Comparison of ENCODE assay signal across 18 cellular contexts in the genomic region with DNA sequence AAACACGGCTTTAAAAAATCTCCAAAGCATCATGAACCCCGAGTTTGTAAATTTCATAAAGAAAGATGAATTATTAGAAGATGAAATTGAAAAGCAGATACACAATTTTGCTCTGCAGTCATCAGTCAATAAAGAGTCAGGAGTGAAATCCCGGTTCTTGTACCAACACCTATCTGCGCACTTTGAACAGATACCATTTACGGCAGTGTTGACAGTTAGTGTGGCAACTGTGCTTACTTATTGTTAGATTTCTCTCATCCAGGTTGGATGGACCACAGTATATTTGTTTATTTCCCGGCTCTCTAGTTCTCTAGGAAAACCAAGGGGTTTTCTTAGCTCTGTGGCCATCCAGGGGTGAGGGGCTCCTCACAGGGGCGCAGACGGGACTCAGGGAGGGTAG.
DNase-seq lines count a peak whose midpoint lies in the region; ATAC-seq lines count a peak whose summit lies in the region.
"Had no signal": no experiment of that assay in that cellular context is flagged by ENCODE, and none has a peak within 500 bp of the region (broad histone marks: within the 10 kb centered on the region; RNA-seq: fewer than 3 reads in every experiment).

No MANE protein-coding gene starts in this region.

- 92% methylated on average over 8 of the region's 8 CpGs for WGBS in mesenchymal stem cell

- no peak overlapping the region for H2BK12ac ChIP-seq in mesenchymal stem cell (ENCODE audit: low read length in 2 of 2)

- H3K23ac ChIP-seq in mesenchymal stem cell (ENCODE audit: low read length in 2 of 2) = no peak overlapping the region

- no peak overlapping the region for H2AFZ ChIP-seq in mesenchymal stem cell (ENCODE audit: low read depth, low read length)

- H3K18ac ChIP-seq in mesenchymal stem cell (ENCODE audit: low read depth in 1 of 2, low read length in 2 of 2) = no peak overlapping the region

- peak overlapping the region; percentile 78 for H2AK5ac ChIP-seq in mesenchymal stem cell (ENCODE audit: low read length, severe bottlenecking)

- H3K9me3 ChIP-seq in mesenchymal stem cell (ENCODE audit: control insufficient read depth, low read length) = no peaks in the 10 kb centered on the region
- H3K9me3 ChIP-seq: HAP-1 had no signal

- peaks cover 0 to 2% of the 10 kb centered on the region in 2 experiments for H3K36me3 ChIP-seq in mesenchymal stem cell (ENCODE audit: control insufficient read depth in 1 of 2, insufficient read depth in 2 of 2, low read depth in 1 of 2, low read length in 2 of 2)
- H3K36me3 ChIP-seq: HAP-1 had no signal

- H3K9ac ChIP-seq in mesenchymal stem cell (ENCODE audit: low read length) = no peak overlapping the region

- H3K27me3 ChIP-seq in layer of hippocampus (ENCODE audit: control insufficient read depth, insufficient read depth, low read length) (no peaks in the 10 kb centered on the region), mesenchymal stem cell (ENCODE audit: control insufficient read depth in 1 of 2, insufficient read depth in 1 of 2, low read length in 2 of 2) (peaks cover 0 to 9% of the 10 kb centered on the region in 2 experiments)

- H2BK15ac ChIP-seq in mesenchymal stem cell (ENCODE audit: low read depth, poor library complexity, severe bottlenecking) = no peak overlapping the region

- H3K27ac ChIP-seq in caudate nucleus (ENCODE audit: low read depth, low read length) (peak overlapping the region; percentile 30), layer of hippocampus (ENCODE audit: low read depth, low read length) (peak overlapping the region; percentile 78), mesenchymal stem cell (ENCODE audit: low read length, poor library complexity, severe bottlenecking) (no peak overlapping the region), temporal lobe (ENCODE audit: low read depth, low read length) (peak overlapping the region; percentile 71)

- no peak overlapping the region for H4K91ac ChIP-seq in mesenchymal stem cell (ENCODE audit: low read length)

- H3K4me1 ChIP-seq in mesenchymal stem cell (ENCODE audit: control insufficient read depth, insufficient read depth, low read depth, low read length) = peaks cover 25% of the 10 kb centered on the region
- H3K4me1 ChIP-seq: HAP-1 had no signal

- H3K14ac ChIP-seq in mesenchymal stem cell (ENCODE audit: low read length in 2 of 2) = no peak overlapping the region

- H3K4me3 ChIP-seq in mesenchymal stem cell (ENCODE audit: insufficient read depth in 1 of 2, low read depth in 1 of 2, low read length in 2 of 2) = no peak overlapping the region
- H3K4me3 ChIP-seq: HAP-1 had no signal

- no peak overlapping the region for H3K4ac ChIP-seq in mesenchymal stem cell (ENCODE audit: low read depth in 1 of 2, low read length in 2 of 2)

- no peak overlapping the region for H2BK120ac ChIP-seq in mesenchymal stem cell (ENCODE audit: low read depth, low read length)

- ATAC-seq in HG03432 (IDR thresholded peaks at IDR 0.05; ENCODE audit: unreplicated experiment) = no peak
- ATAC-seq in GM21360 (IDR thresholded peaks at IDR 0.05; ENCODE audit: unreplicated experiment) = no peak

- DNase-seq in caudate nucleus (lab: John Stamatoyannopoulos, UW) (no peak), mesenchymal stem cell (no peak), NCI-H2171 (lab: John Stamatoyannopoulos, UW) (no peak)
- no peak for DNase-seq in activated CD4-positive, alpha-beta T cell treated with anti-CD3 and anti-CD28 coated beads, Interleukin-2, amount 50 U/mL, for 4 hours
- DNase-seq: C1 segment of cervical spinal cord; Calu3; CD4-positive, alpha-beta memory T cell; COR-L47; DMS53; DMS79 treated with DMSO at 0.1 percent for 48 hours; GF-D8; GOT3; HFFc6 had no signal

- no peak overlapping the region for H2BK5ac ChIP-seq in mesenchymal stem cell (ENCODE audit: low read depth, low read length, poor library complexity, severe bottlenecking)

- H3K4me2 ChIP-seq in mesenchymal stem cell (ENCODE audit: low read length, poor library complexity, severe bottlenecking) = no peak overlapping the region

- H3K79me1 ChIP-seq in mesenchymal stem cell (replicated peaks; ENCODE audit: low read length, poor library complexity, severe bottlenecking) = no peaks in the 10 kb centered on the region

- no peak overlapping the region for H4K8ac ChIP-seq in mesenchymal stem cell (ENCODE audit: low read length)
